Comparison of ENCODE assay signal across 7 cellular contexts in genomic region chr10:105181616-105182015, GRCh38.
"Had no signal": no experiment of that assay in that cellular context is flagged by ENCODE, and none has a peak within 500 bp of the region (broad histone marks: within the 10 kb centered on the region; RNA-seq: fewer than 3 reads in every experiment).

No MANE protein-coding gene starts in this region.

- H3K36me3 Mint-ChIP-seq: IgD-negative memory B cell had no signal

- DNase-seq: GM23248, GOT3, H7, HFFc6 had no signal

- H3K27ac Mint-ChIP-seq: HFFc6, IgD-negative memory B cell had no signal

- H3K4me1 ChIP-seq: HAP-1 had no signal

- H3K4me3 Mint-ChIP-seq: HFFc6, IgD-negative memory B cell had no signal

- H2AFZ ChIP-seq: GM23248 had no signal

- H3K27ac ChIP-seq: GM23248, HL-60 had no signal

- H3K4me1 Mint-ChIP-seq: IgD-negative memory B cell had no signal

- H3K36me3 ChIP-seq: HAP-1 had no signal

- H3K4me3 ChIP-seq: GM23248, HAP-1 had no signal

- H3K9me3 ChIP-seq: HAP-1 had no signal

- H3K9ac ChIP-seq: GM23248 had no signal

- H3K27me3 Mint-ChIP-seq: IgD-negative memory B cell had no signal
